30 cellular contexts compared by ENCODE assay signal in genomic region chr22:43978558-43978957, GRCh38. TPM values are rescaled to one million over a fixed set of nuclear protein-coding genes. Genes with fewer than 3 reads are reported as not detected.
"Had no signal": no experiment of that assay in that cellular context is flagged by ENCODE, and none has a peak within 500 bp of the region (broad histone marks: within the 10 kb centered on the region; RNA-seq: fewer than 3 reads in every experiment).

No MANE protein-coding gene starts in this region.

- H3K27me3 ChIP-seq: adrenal gland, cardiac muscle cell had no signal

- H3K4me3 ChIP-seq: adrenal gland, cardiac muscle cell had no signal

- DNase-seq: activated B cell treated with CpG ODN at 0.5 μM for 24 hours; activated CD4-positive, alpha-beta memory T cell treated with anti-CD3 and anti-CD28 coated beads for 36 hours; activated CD4-positive, alpha-beta T cell treated with anti-CD3 and anti-CD28 coated beads for 4 hours; activated CD4-positive, alpha-beta T cell treated with anti-CD3 and anti-CD28 coated beads, Interleukin-2, amount 10 ng/mL, durations not matched to agents 24 days and 14 days; activated CD4-positive, alpha-beta T cell treated with anti-CD3 and anti-CD28 coated beads, Interleukin-2, amount 50 U/mL, for 1 hour; activated CD4-positive, alpha-beta T cell treated with anti-CD3 and anti-CD28 coated beads, Interleukin-2, amount 50 U/mL, for 4 hours; activated CD4-positive, CD25-positive, alpha-beta regulatory T cell treated with anti-CD3 and anti-CD28 coated beads, Interleukin-2, amount 50 U/mL, for 72 hours; activated CD8-positive, alpha-beta memory T cell treated with anti-CD3 and anti-CD28 coated beads, Interleukin-2, amount 50 U/mL, for 4 hours; activated CD8-positive, alpha-beta T cell treated with anti-CD3 and anti-CD28 coated beads for 36 hours; activated gamma-delta T cell treated with Interleukin-2 at 50 U/mL for 16 hours; activated naive CD4-positive, alpha-beta T cell; activated naive CD4-positive, alpha-beta T cell treated with anti-CD3 and anti-CD28 coated beads for 36 hours; activated naive CD4-positive, alpha-beta T cell treated with anti-CD3 and anti-CD28 coated beads, Interleukin-2, amount 50 U/mL, for 16 hours; activated naive CD8-positive, alpha-beta T cell treated with anti-CD3 and anti-CD28 coated beads for 36 hours; activated T-cell treated with anti-CD3 and anti-CD28 coated beads for 4 hours; activated T-cell treated with anti-CD3 and anti-CD28 coated beads, Interleukin-2, amount 50 U/mL, for 1 hour; activated T-cell treated with anti-CD3 and anti-CD28 coated beads, Interleukin-2, amount 50 U/mL, for 4 hours; activated T-cell treated with anti-CD3 and anti-CD28 coated beads, Interleukin-2, amount 50 U/mL, for 72 hours; adrenal gland; amniotic stem cell; aorta; caudate nucleus; SW 1271; T-helper 1 cell; T-helper 2 cell; T-helper 9 cell had no signal

- H3K4me1 ChIP-seq: adrenal gland had no signal

- ATAC-seq: activated CD8-positive, alpha-beta T cell treated with anti-CD3 and anti-CD28 coated beads for 36 hours; activated naive CD4-positive, alpha-beta T cell treated with anti-CD3 and anti-CD28 coated beads, Interleukin-2, amount 50 U/mL, for 72 hours; activated T-cell treated with anti-CD3 and anti-CD28 coated beads, Interleukin-2, amount 50 U/mL, for 4 hours; activated T-cell treated with anti-CD3 and anti-CD28 coated beads, Interleukin-2, amount 50 U/mL, for 72 hours; activated T-helper 17 cell treated with anti-CD3 and anti-CD28 coated beads, Interleukin-2, amount 50 U/mL, for 72 hours had no signal

- H3K9me3 ChIP-seq: adrenal gland had no signal

- H3K27ac ChIP-seq: adrenal gland, cardiac muscle cell, VCaP had no signal

RNA-seq across cellular contexts. Expression of gene PNPLA3, which starts 55.0 kb away (rescaled TPM):
- polyA plus RNA-seq: aorta had no signal
